14 cellular contexts compared by ENCODE assay signal in genomic region chr3:32888739-32889138, GRCh38.
DNase-seq lines count a peak whose midpoint lies in the region; ATAC-seq and TF ChIP-seq lines count a peak whose summit lies in the region.
"Had no signal": no experiment of that assay in that cellular context is flagged by ENCODE, and none has a peak within 500 bp of the region (broad histone marks: within the 10 kb centered on the region; RNA-seq: fewer than 3 reads in every experiment).

No MANE protein-coding gene starts in this region.

- H3K9me3 Mint-ChIP-seq in endothelial cell (ENCODE audit: unreplicated experiment), result no peaks in the 10 kb centered on the region
- H3K9me3 Mint-ChIP-seq: activated naive CD8-positive, alpha-beta T cell treated with anti-CD3 and anti-CD28 coated beads, Interleukin-2, amount 10 ng/mL, durations not matched to agents 7 days and 5 days had no signal

- ATAC-seq in GM18870 (IDR thresholded peaks at IDR 0.05; ENCODE audit: unreplicated experiment), result peak; percentile 94
- peak; percentile 97 for ATAC-seq in GM21576 (IDR thresholded peaks at IDR 0.05; ENCODE audit: unreplicated experiment)
- peak; percentile 84 for ATAC-seq in HG03139 (IDR thresholded peaks at IDR 0.05; ENCODE audit: unreplicated experiment)

- DNase-seq in endothelial cell (ENCODE audit: low spot score), result no peak
- no peak for DNase-seq in A172 (ENCODE audit: low spot score)
- DNase-seq in DMS153 (lab: John Stamatoyannopoulos, UW), result no peak
- DNase-seq in NCI-H1694 treated with DMSO at 0.1 percent for 48 hours (lab: John Stamatoyannopoulos, UW), result no peak
- no peak for DNase-seq in activated T-cell treated with anti-CD3 and anti-CD28 coated beads, Interleukin-2, amount 50 U/mL, for 48 hours
- DNase-seq: activated CD4-positive, CD25-positive, alpha-beta regulatory T cell treated with anti-CD3 and anti-CD28 coated beads, Interleukin-2, amount 50 U/mL, for 72 hours; activated naive CD8-positive, alpha-beta T cell treated with anti-CD3 and anti-CD28 coated beads, Interleukin-2, amount 10 ng/mL, durations not matched to agents 7 days and 5 days; NCI-H1105; RPMI8226; spleen; stimulated activated naive CD4-positive, alpha-beta T cell treated with Interleukin-2 at 50 U/mL for 16 hours had no signal

- TF ChIP-seq CTCF in endothelial cell (IDR thresholded peaks at IDR 0.05; ENCODE audit: unreplicated experiment), result no peak

- H3K4me3 Mint-ChIP-seq in endothelial cell (ENCODE audit: unreplicated experiment), result no peak overlapping the region
- H3K4me3 Mint-ChIP-seq: activated naive CD8-positive, alpha-beta T cell treated with anti-CD3 and anti-CD28 coated beads, Interleukin-2, amount 10 ng/mL, durations not matched to agents 7 days and 5 days had no signal

- H3K27ac Mint-ChIP-seq in endothelial cell (ENCODE audit: unreplicated experiment), result peak overlapping the region; percentile 34
- H3K27ac Mint-ChIP-seq: activated naive CD8-positive, alpha-beta T cell treated with anti-CD3 and anti-CD28 coated beads, Interleukin-2, amount 10 ng/mL, durations not matched to agents 7 days and 5 days had no signal

- H3K36me3 Mint-ChIP-seq in endothelial cell (ENCODE audit: low read depth, unreplicated experiment), result peaks cover 36% of the 10 kb centered on the region
- H3K36me3 Mint-ChIP-seq: activated naive CD8-positive, alpha-beta T cell treated with anti-CD3 and anti-CD28 coated beads, Interleukin-2, amount 10 ng/mL, durations not matched to agents 7 days and 5 days had no signal

- H3K27me3 Mint-ChIP-seq in endothelial cell (ENCODE audit: unreplicated experiment), result peaks cover 7% of the 10 kb centered on the region

- peaks cover 64% of the 10 kb centered on the region for H3K4me1 Mint-ChIP-seq in endothelial cell (ENCODE audit: unreplicated experiment)
